In the genomic region with DNA sequence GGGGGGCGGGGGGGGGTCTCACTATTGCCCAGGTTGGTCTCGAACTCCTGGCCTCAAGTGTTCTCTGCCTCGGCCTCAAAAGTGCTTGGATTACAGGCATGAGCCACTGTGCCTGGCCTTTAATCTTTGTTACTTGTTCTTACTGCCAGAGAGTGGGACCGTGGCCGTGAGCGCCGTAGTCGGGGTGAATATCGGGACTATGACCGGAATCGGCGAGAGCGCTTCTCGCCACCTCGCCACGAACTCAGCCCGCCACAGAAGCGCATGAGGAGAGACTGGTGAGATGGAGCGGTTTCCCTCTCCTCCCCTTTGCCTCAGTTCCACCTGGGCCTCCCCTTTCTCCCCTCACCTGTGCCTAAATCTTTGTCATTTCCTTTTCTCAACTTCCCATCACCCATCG, we compare ENCODE assay signal across 16 cellular contexts.
"Had no signal": no experiment of that assay in that cellular context is flagged by ENCODE, and none has a peak within 500 bp of the region (broad histone marks: within the 10 kb centered on the region; RNA-seq: fewer than 3 reads in every experiment).

No MANE protein-coding gene starts in this region.

- H3K9me3 Mint-ChIP-seq: activated T-helper 1 cell treated with anti-CD3 and anti-CD28 coated beads, Interleukin-12 subunit alpha, Interleukin-12 subunit beta, Interleukin-2, Interleukin-4 antibody, amounts not matched to agents 30 ng/mL and 10 ng/mL and 1 ng/mL, durations not matched to agents 14 hours and 24 hours and 36 hours; naive thymus-derived CD4-positive, alpha-beta T cell; type B pancreatic cell had no signal

- H3K4me3 ChIP-seq: ascending aorta, cardiac muscle cell, hepatocyte, mucosa of descending colon, SK-N-MC, suprapubic skin had no signal

- H3K27me3 ChIP-seq: ascending aorta, cardiac muscle cell, hepatocyte, suprapubic skin had no signal

- H3K4me3 Mint-ChIP-seq: activated T-helper 1 cell treated with anti-CD3 and anti-CD28 coated beads, Interleukin-12 subunit alpha, Interleukin-12 subunit beta, Interleukin-2, Interleukin-4 antibody, amounts not matched to agents 30 ng/mL and 10 ng/mL and 1 ng/mL, durations not matched to agents 14 hours and 24 hours and 36 hours; naive thymus-derived CD4-positive, alpha-beta T cell; type B pancreatic cell had no signal

- DNase-seq: activated CD8-positive, alpha-beta memory T cell treated with anti-CD3 and anti-CD28 coated beads, Interleukin-2, amount 50 U/mL, for 48 hours; mammary epithelial cell; mucosa of descending colon; naive thymus-derived CD4-positive, alpha-beta T cell; stimulated activated CD4-positive, alpha-beta T cell treated with anti-CD3 and anti-CD28 coated beads, Interleukin-2, amount 100 ng/mL, for 48 hours; stimulated activated naive CD8-positive, alpha-beta T cell treated with anti-CD3 and anti-CD28 coated beads, Interleukin-15, Interleukin-2, amounts not matched to agents 100 U/mL and 50 U/mL, for 24 hours; T1000 had no signal

- ATAC-seq: esophagus mucosa; left lobe of liver; mucosa of descending colon; naive thymus-derived CD4-positive, alpha-beta T cell; stimulated activated naive CD8-positive, alpha-beta T cell treated with anti-CD3 and anti-CD28 coated beads, Interleukin-15, Interleukin-2, amounts not matched to agents 100 U/mL and 50 U/mL, for 24 hours had no signal

- H3K27me3 Mint-ChIP-seq: naive thymus-derived CD4-positive, alpha-beta T cell; type B pancreatic cell had no signal

- H3K27ac ChIP-seq: ascending aorta, cardiac muscle cell, hepatocyte, SK-N-MC, suprapubic skin had no signal

- H3K27ac Mint-ChIP-seq: activated T-helper 1 cell treated with anti-CD3 and anti-CD28 coated beads, Interleukin-12 subunit alpha, Interleukin-12 subunit beta, Interleukin-2, Interleukin-4 antibody, amounts not matched to agents 30 ng/mL and 10 ng/mL and 1 ng/mL, durations not matched to agents 14 hours and 24 hours and 36 hours had no signal
